In the genomic region with DNA sequence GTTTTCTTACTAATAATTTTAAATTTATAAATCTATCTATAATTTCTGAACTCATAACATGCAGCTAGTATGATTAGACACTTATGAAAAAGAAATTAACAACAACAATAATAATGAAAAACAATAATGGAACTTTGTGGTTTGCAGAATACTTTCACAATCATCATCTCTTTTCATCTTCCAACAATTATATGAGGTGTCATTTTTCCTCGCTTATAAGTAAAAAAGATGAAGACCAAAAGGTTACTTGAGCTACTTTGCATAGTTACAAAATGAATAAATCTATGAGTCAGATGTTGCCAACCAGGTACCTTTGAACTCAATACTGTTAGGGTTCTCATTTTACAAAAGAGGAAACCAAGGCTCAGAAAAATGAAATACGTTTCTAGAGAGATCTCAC, we compare ENCODE assay signal across 12 cellular contexts.
DNase-seq lines count a peak whose midpoint lies in the region; ATAC-seq lines count a peak whose summit lies in the region.
"Had no signal": no experiment of that assay in that cellular context is flagged by ENCODE, and none has a peak within 500 bp of the region (broad histone marks: within the 10 kb centered on the region; RNA-seq: fewer than 3 reads in every experiment).

No MANE protein-coding gene starts in this region.

- no peaks in the 10 kb centered on the region for H3K36me3 Mint-ChIP-seq in CD4-positive, alpha-beta memory T cell
- H3K36me3 Mint-ChIP-seq: immature natural killer cell had no signal

- H3K27me3 Mint-ChIP-seq in CD4-positive, alpha-beta memory T cell: peaks cover 6 to 13% of the 10 kb centered on the region in 2 donors

- H3K9me3 Mint-ChIP-seq in CD4-positive, alpha-beta memory T cell: no peaks in the 10 kb centered on the region
- H3K9me3 Mint-ChIP-seq: activated B cell treated with CpG ODN at 0.5 μM for 24 hours, immature natural killer cell had no signal

- no peaks in the 10 kb centered on the region for H3K36me3 ChIP-seq in CD4-positive, alpha-beta memory T cell (ENCODE audit: insufficient read depth, low read length)

- POLR2A ChIA-PET in CD4-positive, alpha-beta memory T cell (lab: Charles Lee; ENCODE audit: partially characterized antibody): no interaction called here

- H3K4me3 ChIP-seq in CD4-positive, alpha-beta memory T cell (ENCODE audit: low read length in 2 of 2): no peak overlapping the region

- DNase-seq in SW 1271 (lab: John Stamatoyannopoulos, UW) (no peak), GF-D8 (lab: John Stamatoyannopoulos, UW) (no peak)
- no peak for DNase-seq in CD4-positive, alpha-beta memory T cell
- DNase-seq: activated B cell treated with CpG ODN at 0.5 μM for 24 hours, activated gamma-delta T cell treated with Interleukin-2 at 50 U/mL for 16 hours, immature natural killer cell, NCI-H510A treated with DMSO at 0.1 percent for 48 hours had no signal

- peaks cover 0 to 5% (median 4%) of the 10 kb centered on the region in 4 donors for H3K4me1 Mint-ChIP-seq in CD4-positive, alpha-beta memory T cell
- H3K4me1 Mint-ChIP-seq: activated B cell treated with CpG ODN at 0.5 μM for 24 hours, immature natural killer cell had no signal

- no peaks in the 10 kb centered on the region for H3K27me3 ChIP-seq in CD4-positive, alpha-beta memory T cell (ENCODE audit: insufficient read depth, low read length)

- no peaks in the 10 kb centered on the region for H3K9me3 ChIP-seq in CD4-positive, alpha-beta memory T cell (ENCODE audit: control insufficient read depth in 1 of 2, low read length in 2 of 2)

- H3K4me1 ChIP-seq in CD4-positive, alpha-beta memory T cell (ENCODE audit: insufficient read depth, low read length): no peaks in the 10 kb centered on the region

- H3K27ac ChIP-seq in CD4-positive, alpha-beta memory T cell (ENCODE audit: low read depth, low read length): no peak overlapping the region

- intact Hi-C loops in CD4-positive, alpha-beta memory T cell (cut with micrococcal nuclease): no loop called here

- ATAC-seq in GM18517 (IDR thresholded peaks at IDR 0.05; ENCODE audit: unreplicated experiment) (peak; percentile 90), GM21360 (IDR thresholded peaks at IDR 0.05; ENCODE audit: unreplicated experiment) (peak; percentile 93), HG02885 (IDR thresholded peaks at IDR 0.05; ENCODE audit: poor library complexity, unreplicated experiment) (peak; percentile 91), HG03575 (IDR thresholded peaks at IDR 0.05; ENCODE audit: extremely low read depth, insufficient number of reproducible peaks, low FRiP score, unreplicated experiment) (peak; percentile 78), HG03457 (IDR thresholded peaks at IDR 0.05; ENCODE audit: unreplicated experiment) (no peak)

- H3K4me3 Mint-ChIP-seq in CD4-positive, alpha-beta memory T cell: no peak overlapping the region
- H3K4me3 Mint-ChIP-seq: activated B cell treated with CpG ODN at 0.5 μM for 24 hours, immature natural killer cell had no signal

- CTCF ChIA-PET in CD4-positive, alpha-beta memory T cell (lab: Charles Lee; ENCODE audit: partially characterized antibody): interaction anchor here (1.3 kb wide), 1 partner anchor 10 kb away, joined by 3 read pairs; no protein-coding TSS in a partner anchor

- no peak overlapping the region for H3K27ac Mint-ChIP-seq in CD4-positive, alpha-beta memory T cell
- H3K27ac Mint-ChIP-seq: activated B cell treated with CpG ODN at 0.5 μM for 24 hours, immature natural killer cell had no signal
